In genomic region chr11:95152878-95153856, GRCh38 we compare ENCODE assay signal across 10 cellular contexts.
DNase-seq lines count a peak whose midpoint lies in the region; ATAC-seq and TF ChIP-seq lines count a peak whose summit lies in the region.
"Had no signal": no experiment of that assay in that cellular context is flagged by ENCODE, and none has a peak within 500 bp of the region (broad histone marks: within the 10 kb centered on the region; RNA-seq: fewer than 3 reads in every experiment).

No MANE protein-coding gene starts in this region.

- no peaks in the 10 kb centered on the region for H3K36me3 ChIP-seq in GM06990 (ENCODE audit: control insufficient read depth, insufficient read depth, low read length)
- no peaks in the 10 kb centered on the region for H3K36me3 ChIP-seq in Loucy (ENCODE audit: insufficient read depth, low read length)

- peak overlapping the region; percentile 90 for H2AFZ ChIP-seq in Loucy (ENCODE audit: low read length)

- peaks cover 20% of the 10 kb centered on the region for H3K4me1 ChIP-seq in Loucy (ENCODE audit: insufficient read depth, low read length, poor library complexity, severe bottlenecking)

- H3K9me2 ChIP-seq in Loucy (replicated peaks; ENCODE audit: low read depth, low read length) = no peaks in the 10 kb centered on the region

- peak overlapping the region in 2 of 3 experiments; percentile 31 to 61 for H3K4me3 Mint-ChIP-seq in nephron

- peaks cover 3% of the 10 kb centered on the region for H3K27me3 Mint-ChIP-seq in nephron (ENCODE audit: low read depth)

- peaks cover 72% of the 10 kb centered on the region for H3K4me1 Mint-ChIP-seq in nephron

- H3K9me3 ChIP-seq in Loucy (ENCODE audit: insufficient read depth, low read depth, low read length) = no peaks in the 10 kb centered on the region

- no peaks in the 10 kb centered on the region for H3F3A ChIP-seq in Loucy (ENCODE audit: low read depth)

- peaks cover 0 to 9% of the 10 kb centered on the region in 2 donors for H3K36me3 Mint-ChIP-seq in activated naive CD4-positive, alpha-beta T cell treated with anti-CD3 and anti-CD28 coated beads, Interleukin-2, amount 50 U/mL, for 72 hours
- no peaks in the 10 kb centered on the region for H3K36me3 Mint-ChIP-seq in nephron (ENCODE audit: low read depth)

- DNase-seq in GM06990 (ENCODE audit: extremely low read depth, insufficient read length) = peak; percentile 13
- no peak for DNase-seq in activated naive CD4-positive, alpha-beta T cell treated with anti-CD3 and anti-CD28 coated beads, Interleukin-2, amount 50 U/mL, for 72 hours (ENCODE audit: low spot score in 2 of 2)
- DNase-seq in pons (ENCODE audit: low spot score) = no peak
- no peak for DNase-seq in A172 (ENCODE audit: low spot score)
- DNase-seq in omental fat pad (ENCODE audit: low spot score) = no peak
- DNase-seq: activated CD4-positive, CD25-positive, alpha-beta regulatory T cell; NCI-H510A treated with DMSO at 0.1 percent for 48 hours had no signal

- H3K27me3 ChIP-seq in GM06990 (replicated peaks; ENCODE audit: control insufficient read depth, insufficient read depth, low read length) (no peaks in the 10 kb centered on the region), Loucy (ENCODE audit: insufficient read depth, low read length, poor library complexity, severe bottlenecking) (no peaks in the 10 kb centered on the region)

- peaks cover 0 to 3% of the 10 kb centered on the region in 2 donors for H3K9me3 Mint-ChIP-seq in activated naive CD4-positive, alpha-beta T cell treated with anti-CD3 and anti-CD28 coated beads, Interleukin-2, amount 50 U/mL, for 72 hours
- H3K9me3 Mint-ChIP-seq in nephron = no peaks in the 10 kb centered on the region

- peak in 1 of 2 donors; percentile 5 for ATAC-seq in activated naive CD4-positive, alpha-beta T cell treated with anti-CD3 and anti-CD28 coated beads, Interleukin-2, amount 50 U/mL, for 72 hours
- ATAC-seq in HG02678 (IDR thresholded peaks at IDR 0.05; ENCODE audit: unreplicated experiment) (no peak), omental fat pad (ENCODE audit: low FRiP score) (no peak)

- H3K27ac Mint-ChIP-seq in activated naive CD4-positive, alpha-beta T cell treated with anti-CD3 and anti-CD28 coated beads, Interleukin-2, amount 50 U/mL, for 72 hours = peak overlapping the region; percentile 85 to 90
- H3K27ac Mint-ChIP-seq in nephron = peak overlapping the region; percentile 4 to 27 (median 21)

- peak overlapping the region; percentile 64 for H3K9ac ChIP-seq in Loucy (ENCODE audit: low read depth, low read length, poor library complexity, severe bottlenecking)

- H4K20me1 ChIP-seq in Loucy (ENCODE audit: insufficient read depth, low read length, poor library complexity, severe bottlenecking) = no peaks in the 10 kb centered on the region

- H3K4me3 ChIP-seq in GM06990 (replicated peaks; ENCODE audit: low read depth, low read length) = peak overlapping the region; percentile 8
- H3K4me3 ChIP-seq in Loucy (ENCODE audit: low read length, poor library complexity, severe bottlenecking) = peak overlapping the region; percentile 73

- H3K4me2 ChIP-seq in Loucy (ENCODE audit: low read depth, low read length, poor library complexity, severe bottlenecking) = peak overlapping the region; percentile 73

- TF ChIP-seq CTCF in GM06990 (IDR thresholded peaks at IDR 0.05; ENCODE audit: insufficient read depth, low read length, poor library complexity, severe bottlenecking) (no peak), Loucy (conservative IDR thresholded peaks at IDR 0.05; ENCODE audit: low read length) (no peak), nephron (IDR thresholded peaks at IDR 0.05; ENCODE audit: unreplicated experiment in 3 of 3) (no peak), omental fat pad (IDR thresholded peaks at IDR 0.05) (no peak)

- H3K79me2 ChIP-seq in Loucy (ENCODE audit: insufficient read depth, low read length) = no peaks in the 10 kb centered on the region
